ENCODE assay signal across 8 cellular contexts in genomic region chr12:6766651-6767300, GRCh38. TPM values are rescaled to one million over a fixed set of nuclear protein-coding genes. Genes with fewer than 3 reads are reported as not detected.
DNase-seq lines count a peak whose midpoint lies in the region; ATAC-seq and TF ChIP-seq lines count a peak whose summit lies in the region.

No MANE protein-coding gene starts in this region.

- peaks cover 37% of the 10 kb centered on the region for H3K4me1 Mint-ChIP-seq in T-helper 17 cell

- H3K9me2 ChIP-seq in GM23248 (ENCODE audit: insufficient read depth) = no peaks in the 10 kb centered on the region
- no peaks in the 10 kb centered on the region for H3K9me2 ChIP-seq in MM.1S (replicated peaks; ENCODE audit: insufficient read depth, low read length)

- H3K27me3 ChIP-seq in GM23248 (replicated peaks; ENCODE audit: insufficient read depth) (no peaks in the 10 kb centered on the region), MM.1S (replicated peaks; ENCODE audit: insufficient read depth, low read length) (peaks cover 13% of the 10 kb centered on the region), mammary epithelial cell (ENCODE audit: insufficient read depth, low read length) (no peaks in the 10 kb centered on the region), iPS-20b (ENCODE audit: insufficient read depth, low read length) (peaks cover 7% of the 10 kb centered on the region), sigmoid colon (no peaks in the 10 kb centered on the region)

- H3K9ac ChIP-seq in GM23248 = peak overlapping the region; percentile 90
- peak overlapping the region; percentile 28; the same call in 1 of the 2 replicates for H3K9ac ChIP-seq in MM.1S (ENCODE audit: low read length)
- peak overlapping the region; percentile 65 for H3K9ac ChIP-seq in mammary epithelial cell (ENCODE audit: insufficient read depth, low read length)
- H3K9ac ChIP-seq in iPS-20b (ENCODE audit: low read depth, low read length) = peak overlapping the region; percentile 90; the same call in 1 of the 2 replicates

- peak; percentile 58 for TF ChIP-seq CTCF in MM.1S (IDR thresholded peaks at IDR 0.05; ENCODE audit: low read length)
- peak; percentile 28 to 50 for TF ChIP-seq CTCF in mammary epithelial cell (conservative IDR thresholded peaks at IDR 0.05 in 1 of 2, IDR thresholded peaks at IDR 0.05 in 1 of 2; ENCODE audit: extremely low read depth in 1 of 2, insufficient read depth in 1 of 2, low read depth in 1 of 2, low read length in 2 of 2)
- TF ChIP-seq CTCF in sigmoid colon (IDR thresholded peaks at IDR 0.05) = peak in 2 of 4 experiments; percentile 41 to 74

- H3K9me3 ChIP-seq in GM23248 (ENCODE audit: low read depth) = no peaks in the 10 kb centered on the region
- no peaks in the 10 kb centered on the region for H3K9me3 ChIP-seq in MM.1S (replicated peaks; ENCODE audit: insufficient read depth, low read length)
- no peaks in the 10 kb centered on the region for H3K9me3 ChIP-seq in T-helper 17 cell (ENCODE audit: control insufficient read depth, low read length, poor library complexity, severe bottlenecking)
- H3K9me3 ChIP-seq in mammary epithelial cell (replicated peaks; ENCODE audit: insufficient read depth, low read length) = no peaks in the 10 kb centered on the region
- no peaks in the 10 kb centered on the region for H3K9me3 ChIP-seq in iPS-20b (ENCODE audit: insufficient read depth, low read depth, low read length)
- H3K9me3 ChIP-seq in sigmoid colon = no peaks in the 10 kb centered on the region

- no peak overlapping the region for H3K27ac Mint-ChIP-seq in T-helper 17 cell

- H3K27ac ChIP-seq in GM23248 (peak overlapping the region; percentile 64), MM.1S (ENCODE audit: low read length) (no peak overlapping the region), mammary epithelial cell (ENCODE audit: insufficient read depth, low read depth, low read length) (no peak overlapping the region), iPS-20b (ENCODE audit: low read length) (no peak overlapping the region), sigmoid colon (peak overlapping the region; percentile 93 to 99 (median 96))

- H3K79me2 ChIP-seq in GM23248 (ENCODE audit: insufficient read depth) = peaks cover 33% of the 10 kb centered on the region
- no peaks in the 10 kb centered on the region for H3K79me2 ChIP-seq in MM.1S (ENCODE audit: low read length)
- H3K79me2 ChIP-seq in mammary epithelial cell (ENCODE audit: insufficient read depth, low read length) = peaks cover 32% of the 10 kb centered on the region

- intact Hi-C loops in mammary epithelial cell (cut with micrococcal nuclease) (loop anchor here (1.0 to 5.0 kb wide), 3 partner anchors 31 to 79 kb away; partner anchors contain the start of gene ZNF384), sigmoid colon (cut with DNase I) (loop anchor here (5.0 kb wide), 2 partner anchors 61 to 154 kb away; partner anchors contain the start of gene P3H3)

- peak overlapping the region; percentile 98 for H3K4me3 ChIP-seq in GM23248
- peak overlapping the region; percentile 61 for H3K4me3 ChIP-seq in MM.1S (ENCODE audit: low read length)
- H3K4me3 ChIP-seq in mammary epithelial cell (replicated peaks in 1 of 3; ENCODE audit: insufficient read depth in 1 of 3, low read depth in 2 of 3, low read length in 3 of 3) = peak overlapping the region; percentile 41 to 78 (median 76)
- peak overlapping the region; percentile 98 for H3K4me3 ChIP-seq in iPS-20b (ENCODE audit: low read length)
- peak overlapping the region; percentile 61 to 94 (median 91) for H3K4me3 ChIP-seq in sigmoid colon

- H3K36me3 Mint-ChIP-seq in T-helper 17 cell (ENCODE audit: low read depth) = peaks cover 9% of the 10 kb centered on the region

- BruUV-seq in mammary epithelial cell (replicated peaks; lab: Mats Ljungman, UMichigan) = no TSS peak

- TF ChIP-seq POLR2A in sigmoid colon (IDR thresholded peaks at IDR 0.05) = no peak

- CTCF ChIA-PET in mammary epithelial cell (lab: Charles Lee; ENCODE audit: low non-redundant PET) = interaction anchor here (0.5 to 2.0 kb wide), 9 partner anchors 13 to 274 kb away, joined by 3 to 23 read pairs (median 3); partner anchors contain the start of genes MLF2 and ZNF384

- peaks cover 9% of the 10 kb centered on the region; the same call in 1 of the 2 replicates for H4K20me1 ChIP-seq in GM23248 (ENCODE audit: insufficient read depth)
- no peaks in the 10 kb centered on the region for H4K20me1 ChIP-seq in MM.1S (ENCODE audit: insufficient read depth, low read length)
- no peaks in the 10 kb centered on the region for H4K20me1 ChIP-seq in mammary epithelial cell (ENCODE audit: insufficient read depth, low read length)

- DNase-seq in GDM1 (lab: John Stamatoyannopoulos, UW) (peak; percentile 57), GM23248 (peak; percentile 90), MM.1S (peak; percentile 69), T-helper 17 cell (peak; percentile 42 to 56 (median 45)), mammary epithelial cell (peak; percentile 73), sigmoid colon (peak; percentile 91), globus pallidus (ENCODE audit: low spot score) (no peak)

- H3K4me1 ChIP-seq in GM23248 (ENCODE audit: insufficient read depth) (peaks cover 37% of the 10 kb centered on the region), MM.1S (ENCODE audit: low read length) (peaks cover 16% of the 10 kb centered on the region), mammary epithelial cell (ENCODE audit: insufficient read depth, low read length) (peaks cover 33% of the 10 kb centered on the region), iPS-20b (ENCODE audit: insufficient read depth, low read length) (peaks cover 32% of the 10 kb centered on the region; the same call in 1 of the 2 replicates), sigmoid colon (peaks cover 0 to 74% (median 70%) of the 10 kb centered on the region in 4 donors)

- TF ChIP-seq EP300 in sigmoid colon (IDR thresholded peaks at IDR 0.05) = no peak

- peak overlapping the region; percentile 80 for H3K4me2 ChIP-seq in GM23248 (ENCODE audit: unreplicated experiment)
- H3K4me2 ChIP-seq in MM.1S (ENCODE audit: low read depth, low read length) = peak overlapping the region; percentile 87
- H3K4me2 ChIP-seq in mammary epithelial cell (ENCODE audit: insufficient read depth, low read depth, low read length) = peak overlapping the region; percentile 84

- peak; percentile 76 for ATAC-seq in T-helper 17 cell

- peak overlapping the region; percentile 95 for H3K4me3 Mint-ChIP-seq in T-helper 17 cell

- in situ Hi-C loops in GM23248 (cut with MboI) (no loop called here), mammary epithelial cell (cut with MboI; ENCODE audit: low sequenced_read_pairs in 2 of 2) (no loop called here)

- H2AFZ ChIP-seq in GM23248 = peak overlapping the region; percentile 77
- peak overlapping the region; percentile 76 for H2AFZ ChIP-seq in MM.1S (ENCODE audit: low read length)
- peak overlapping the region; percentile 24 for H2AFZ ChIP-seq in mammary epithelial cell (ENCODE audit: low read depth, low read length)

- H3F3A ChIP-seq in GM23248 (ENCODE audit: insufficient read depth) (peaks cover 40% of the 10 kb centered on the region), MM.1S (ENCODE audit: insufficient read depth, low read length) (peaks cover 12% of the 10 kb centered on the region; the same call in 1 of the 2 replicates)

- WGBS in GM23248 (ENCODE audit: low coverage in 1 of 2, low lambda C conversion rate in 2 of 2, missing lambda C conversion rate in 2 of 2), 2 experiments = 1% methylated on average over 17 to 67 of the region's 86 CpGs
- WGBS in mammary epithelial cell (ENCODE audit: low coverage, missing lambda C conversion rate) = 0% methylated on average over 10 of the region's 86 CpGs
- 1% methylated on average over 86 of the region's 86 CpGs for WGBS in sigmoid colon, 2 donors

- dilution Hi-C loops in mammary epithelial cell (cut with HindIII; ENCODE audit: low sequenced_read_pairs) = loop anchor here (5.0 kb wide), 1 partner anchor 66 kb away; no protein-coding TSS in a partner anchor

- peaks cover 62% of the 10 kb centered on the region for H3K27me3 Mint-ChIP-seq in T-helper 17 cell

- peaks cover 7% of the 10 kb centered on the region; the same call in 1 of the 2 replicates for H3K36me3 ChIP-seq in GM23248 (ENCODE audit: low read depth)
- H3K36me3 ChIP-seq in MM.1S (replicated peaks; ENCODE audit: insufficient read depth, low read length) = no peaks in the 10 kb centered on the region
- H3K36me3 ChIP-seq in mammary epithelial cell (ENCODE audit: insufficient read depth, low read length) = peaks cover 9% of the 10 kb centered on the region
- H3K36me3 ChIP-seq in iPS-20b (ENCODE audit: insufficient read depth, low read depth, low read length) = peaks cover 26% of the 10 kb centered on the region
- peaks cover 0 to 23% (median 6%) of the 10 kb centered on the region in 4 donors for H3K36me3 ChIP-seq in sigmoid colon

RNA-seq across cellular contexts. Expression of gene PTMS, which starts 0.6 kb away (rescaled TPM):
- 109 and 130 TPM in 2 replicates for total RNA-seq in GM23248 (2014; rRNA removed; shearing (Covaris generic))
- polyA plus RNA-seq in GM23248 (2016; fragmentation: Nextera tagmentation; extraction: Ambion mirVana) (238 and 250 TPM in 2 replicates), mammary epithelial cell (199 TPM), sigmoid colon (100 to 1,000 TPM in 2 of 3 donors, 10 to 100 TPM in 1; 93.2 to 198 (median 174) TPM)
- total RNA-seq in T-helper 17 cell (10 to 100 TPM in 1 of 2 donors, 1 to 10 TPM in 1; 7.0 to 12.0 TPM), mammary epithelial cell (100 to 1,000 TPM in 1 of 2 donors, 10 to 100 TPM in 1; 56.5 to 365 TPM), sigmoid colon (100 to 1,000 TPM; 196 to 392 (median 255) TPM)
- polyA minus RNA-seq in mammary epithelial cell = 356 TPM

RNA-seq across cellular contexts. Expression of gene LAG3, which starts 5.5 kb away (rescaled TPM):
- not detected in 2 replicates for total RNA-seq in GM23248 (2014; rRNA removed; shearing (Covaris generic))
- 0.29 TPM in 1 of 2 replicates, not detected in the other for polyA plus RNA-seq in GM23248 (2016; fragmentation: Nextera tagmentation; extraction: Ambion mirVana)
- total RNA-seq in T-helper 17 cell = 1 to 10 TPM; 3.8 to 4.6 TPM
- total RNA-seq in mammary epithelial cell = 1 to 10 TPM in 1 of 2 donors, under 1 TPM in 1; 0.67 to 1.3 TPM
- polyA plus RNA-seq in mammary epithelial cell = 0.33 TPM
- not detected for polyA minus RNA-seq in mammary epithelial cell
- 1 to 10 TPM; 1.4 to 6.9 (median 3.0) TPM for total RNA-seq in sigmoid colon
- 1 to 10 TPM in 2 of 3 donors, under 1 TPM in 1; 0.60 to 4.2 (median 1.4) TPM for polyA plus RNA-seq in sigmoid colon

RNA-seq across cellular contexts. Expression of gene MLF2, which starts 13.8 kb away (rescaled TPM):
- total RNA-seq in GM23248 (2014; rRNA removed; shearing (Covaris generic)) = 252 and 313 TPM in 2 replicates
- 386 and 389 TPM in 2 replicates for polyA plus RNA-seq in GM23248 (2016; fragmentation: Nextera tagmentation; extraction: Ambion mirVana)
- 100 to 1,000 TPM; 104 to 108 TPM for total RNA-seq in T-helper 17 cell
- 100 to 1,000 TPM; 233 to 294 TPM for total RNA-seq in mammary epithelial cell
- polyA plus RNA-seq in mammary epithelial cell = 425 TPM
- polyA minus RNA-seq in mammary epithelial cell = 387 TPM
- total RNA-seq in sigmoid colon = 100 to 1,000 TPM; 148 to 163 (median 159) TPM
- polyA plus RNA-seq in sigmoid colon = 100 to 1,000 TPM; 157 to 220 (median 178) TPM

RNA-seq across cellular contexts. Expression of gene CD4, which starts 22.6 kb away (rescaled TPM):
- not detected in 2 replicates for total RNA-seq in GM23248 (2014; rRNA removed; shearing (Covaris generic))
- polyA plus RNA-seq in GM23248 (2016; fragmentation: Nextera tagmentation; extraction: Ambion mirVana) = not detected in 2 replicates
- 100 to 1,000 TPM; 187 to 205 TPM for total RNA-seq in T-helper 17 cell
- 1 to 10 TPM in 1 of 2 donors, under 1 TPM in 1; 0.17 to 1.8 TPM for total RNA-seq in mammary epithelial cell
- polyA plus RNA-seq in mammary epithelial cell = 0.60 TPM
- not detected for polyA minus RNA-seq in mammary epithelial cell
- 10 to 100 TPM in 3 of 4 donors, 1 to 10 TPM in 1; 2.5 to 12.8 (median 11.5) TPM for total RNA-seq in sigmoid colon
- 10 to 100 TPM in 2 of 3 donors, 1 to 10 TPM in 1; 4.8 to 29.7 (median 26.6) TPM for polyA plus RNA-seq in sigmoid colon

RNA-seq across cellular contexts. Expression of gene COPS7A, which starts 42.9 kb away (rescaled TPM):
- 94.5 and 123 TPM in 2 replicates for total RNA-seq in GM23248 (2014; rRNA removed; shearing (Covaris generic))
- 133 and 135 TPM in 2 replicates for polyA plus RNA-seq in GM23248 (2016; fragmentation: Nextera tagmentation; extraction: Ambion mirVana)
- total RNA-seq in T-helper 17 cell = 10 to 100 TPM; 13.9 to 17.9 TPM
- total RNA-seq in mammary epithelial cell = 10 to 100 TPM; 54.2 to 57.2 TPM
- polyA plus RNA-seq in mammary epithelial cell = 96.9 TPM
- 48.0 TPM for polyA minus RNA-seq in mammary epithelial cell
- total RNA-seq in sigmoid colon = 10 to 100 TPM; 51.3 to 69.3 (median 60.1) TPM
- 10 to 100 TPM; 48.6 to 52.5 (median 52.3) TPM for polyA plus RNA-seq in sigmoid colon

Comparison
In these comparisons a context has a peak if more than half of its experiments do, and no peak if none do; other contexts are left out.
1. H2AFZ ChIP-seq: peak in every context shown above with its lines; median percentile 77 in GM23248; 76 in MM.1S; 24 in mammary epithelial cell.
2. H3K27ac ChIP-seq: peak in GM23248 (single experiment) and sigmoid colon (4 of 4); none in MM.1S (single experiment), mammary epithelial cell (single experiment) and iPS-20b (single experiment).
3. H3K9ac ChIP-seq: peak in every context shown above with its lines; median percentile 90 in GM23248; 90 in iPS-20b; 65 in mammary epithelial cell; 28 in MM.1S.
4. Peak in every context shown above with its lines, with median percentiles within 50 percentile points of each other: H3K4me2 ChIP-seq and H3K4me3 ChIP-seq.